ENCODE assay signal across 7 cellular contexts in genomic region chr19:6767357-6768235, GRCh38. TPM values are rescaled to one million over a fixed set of nuclear protein-coding genes. Genes with fewer than 3 reads are reported as not detected.
DNase-seq lines count a peak whose midpoint lies in the region; ATAC-seq and TF ChIP-seq lines count a peak whose summit lies in the region.

TSS of gene SH2D3A (minus strand) at chr19:6767435. CDS start at chr19:6763748, 3,687 bp downstream.

- no peaks in the 10 kb centered on the region for H3K27me3 ChIP-seq in effector memory CD4-positive, alpha-beta T cell (replicated peaks; ENCODE audit: control insufficient read depth, insufficient read depth, low read length, poor library complexity, severe bottlenecking)
- H3K27me3 ChIP-seq in mucosa of rectum (ENCODE audit: control insufficient read depth in 2 of 2, insufficient read depth in 2 of 2, low read length in 2 of 2), result peaks cover 0 to 3% of the 10 kb centered on the region in 2 donors

- peak within 1 kb of the TSS; percentile 85 for H3K4me3 Mint-ChIP-seq in activated CD4-positive, alpha-beta memory T cell treated with anti-CD3 and anti-CD28 coated beads for 36 hours
- peak within 1 kb of the TSS; percentile 80 to 85 for H3K4me3 Mint-ChIP-seq in stimulated activated naive B cell treated with anti-CD40 and anti-IgM and Interleukin-4, amounts not matched to agents 10 μg/mL and 1 μg/mL and 100 μg/mL, for 72 hours

- intact Hi-C loops in activated CD4-positive, alpha-beta memory T cell treated with anti-CD3 and anti-CD28 coated beads for 36 hours (cut with micrococcal nuclease), result loop anchor here (1.0 to 5.0 kb wide), 7 partner anchors 14 to 342 kb away; partner anchors contain the start of gene GPR108

- POLR2A ChIA-PET in activated CD4-positive, alpha-beta memory T cell treated with anti-CD3 and anti-CD28 coated beads for 36 hours (lab: Charles Lee), result interaction anchor here (0.5 to 1.9 kb wide), 6 partner anchors 28 to 581 kb away, joined by 3 to 14 read pairs (median 4); partner anchors contain the start of gene TRIP10

- DNase-seq in NCI-H526 treated with DMSO at 0.1 percent for 48 hours (lab: John Stamatoyannopoulos, UW), result peak; percentile 76
- peak; percentile 97 for DNase-seq in activated CD4-positive, alpha-beta memory T cell treated with anti-CD3 and anti-CD28 coated beads for 36 hours
- peak; percentile 94 to 96 (median 94) for DNase-seq in effector memory CD4-positive, alpha-beta T cell
- peak; percentile 90 for DNase-seq in stimulated activated naive B cell treated with anti-CD40 and anti-IgM and Interleukin-4, amounts not matched to agents 10 μg/mL and 1 μg/mL and 100 μg/mL, for 72 hours

- H3K36me3 ChIP-seq in effector memory CD4-positive, alpha-beta T cell (ENCODE audit: control insufficient read depth, insufficient read depth, low read length), result peaks cover 10% of the 10 kb centered on the region
- peaks cover 0 to 4% of the 10 kb centered on the region in 2 donors for H3K36me3 ChIP-seq in mucosa of rectum (ENCODE audit: control insufficient read depth in 2 of 2, insufficient read depth in 2 of 2, low read length in 2 of 2)

- H3K27ac ChIP-seq in effector memory CD4-positive, alpha-beta T cell (ENCODE audit: insufficient read depth, low read length, poor library complexity, severe bottlenecking), result peak within 1 kb of the TSS; percentile 93
- H3K27ac ChIP-seq in mucosa of rectum (ENCODE audit: low read depth in 2 of 2, low read length in 2 of 2), result peak within 1 kb of the TSS; percentile 99

- peak within 1 kb of the TSS; percentile 92 for H3K27ac Mint-ChIP-seq in activated CD4-positive, alpha-beta memory T cell treated with anti-CD3 and anti-CD28 coated beads for 36 hours
- H3K27ac Mint-ChIP-seq in stimulated activated naive B cell treated with anti-CD40 and anti-IgM and Interleukin-4, amounts not matched to agents 10 μg/mL and 1 μg/mL and 100 μg/mL, for 72 hours, result peak within 1 kb of the TSS; percentile 87

- H3K4me1 ChIP-seq in effector memory CD4-positive, alpha-beta T cell (ENCODE audit: control insufficient read depth, insufficient read depth, low read length, poor library complexity, severe bottlenecking), result peaks cover 34% of the 10 kb centered on the region
- peaks cover 20 to 25% of the 10 kb centered on the region in 2 donors for H3K4me1 ChIP-seq in mucosa of rectum (ENCODE audit: control insufficient read depth in 2 of 2, insufficient read depth in 2 of 2, low read length in 2 of 2)

- ATAC-seq in HG03097 (IDR thresholded peaks at IDR 0.05; ENCODE audit: low FRiP score, unreplicated experiment), result peak; percentile 65
- peak; percentile 66 to 72 for ATAC-seq in stimulated activated naive B cell treated with anti-CD40 and anti-IgM and Interleukin-4, amounts not matched to agents 10 μg/mL and 1 μg/mL and 100 μg/mL, for 72 hours (replicated peaks)

- no peaks in the 10 kb centered on the region for H3K9me3 Mint-ChIP-seq in activated CD4-positive, alpha-beta memory T cell treated with anti-CD3 and anti-CD28 coated beads for 36 hours
- H3K9me3 Mint-ChIP-seq in stimulated activated naive B cell treated with anti-CD40 and anti-IgM and Interleukin-4, amounts not matched to agents 10 μg/mL and 1 μg/mL and 100 μg/mL, for 72 hours, result peaks cover 0 to 6% of the 10 kb centered on the region in 2 donors

- no peaks in the 10 kb centered on the region for H3K36me3 Mint-ChIP-seq in activated CD4-positive, alpha-beta memory T cell treated with anti-CD3 and anti-CD28 coated beads for 36 hours
- no peaks in the 10 kb centered on the region for H3K36me3 Mint-ChIP-seq in stimulated activated naive B cell treated with anti-CD40 and anti-IgM and Interleukin-4, amounts not matched to agents 10 μg/mL and 1 μg/mL and 100 μg/mL, for 72 hours

- H3K9ac ChIP-seq in mucosa of rectum (ENCODE audit: low read depth in 1 of 2, low read length in 2 of 2), result peak within 1 kb of the TSS; percentile 86 to 97

- H3K27me3 Mint-ChIP-seq in activated CD4-positive, alpha-beta memory T cell treated with anti-CD3 and anti-CD28 coated beads for 36 hours, result no peaks in the 10 kb centered on the region
- H3K27me3 Mint-ChIP-seq in stimulated activated naive B cell treated with anti-CD40 and anti-IgM and Interleukin-4, amounts not matched to agents 10 μg/mL and 1 μg/mL and 100 μg/mL, for 72 hours, result no peaks in the 10 kb centered on the region

- peaks cover 39% of the 10 kb centered on the region for H3K4me1 Mint-ChIP-seq in activated CD4-positive, alpha-beta memory T cell treated with anti-CD3 and anti-CD28 coated beads for 36 hours (ENCODE audit: low read depth)
- H3K4me1 Mint-ChIP-seq in stimulated activated naive B cell treated with anti-CD40 and anti-IgM and Interleukin-4, amounts not matched to agents 10 μg/mL and 1 μg/mL and 100 μg/mL, for 72 hours, result peaks cover 24 to 33% of the 10 kb centered on the region in 2 donors

- peak; percentile 59 for TF ChIP-seq POLR2A in GM18951 (IDR thresholded peaks at IDR 0.05; ENCODE audit: extremely low read depth, insufficient read depth, insufficient read length)

- in situ Hi-C loops in GM18951 (cut with MboI; ENCODE audit: low sequenced_read_pairs, unreplicated experiment), result no loop called here

- no peaks in the 10 kb centered on the region for H3K9me3 ChIP-seq in effector memory CD4-positive, alpha-beta T cell (ENCODE audit: control insufficient read depth, low read length)
- no peaks in the 10 kb centered on the region for H3K9me3 ChIP-seq in mucosa of rectum (ENCODE audit: control insufficient read depth in 2 of 2, low read length in 2 of 2)

- CTCF ChIA-PET in activated CD4-positive, alpha-beta memory T cell treated with anti-CD3 and anti-CD28 coated beads for 36 hours (lab: Charles Lee), result interaction anchor here (0.7 to 5.8 kb wide), 7 partner anchors 14 to 251 kb away, joined by 3 to 51 read pairs (median 5); partner anchors contain the start of gene GPR108

- peak within 1 kb of the TSS; percentile 67 for H3K4me3 ChIP-seq in effector memory CD4-positive, alpha-beta T cell (ENCODE audit: insufficient read depth, low read depth, low read length, poor library complexity, severe bottlenecking)
- H3K4me3 ChIP-seq in mucosa of rectum (ENCODE audit: low read length in 2 of 2), result peak within 1 kb of the TSS; percentile 80 to 88

RNA-seq across cellular contexts. Expression of gene SH2D3A, which starts in this region (rescaled TPM):
- total RNA-seq in activated CD4-positive, alpha-beta memory T cell treated with anti-CD3 and anti-CD28 coated beads for 36 hours, result 10 to 100 TPM; 17.1 to 18.2 TPM

Comparison
In these comparisons a context has a peak if more than half of its experiments do, and no peak if none do; other contexts are left out.
1. Peak in every context shown above with its lines: DNase-seq, ATAC-seq, H3K4me3 ChIP-seq and H3K27ac ChIP-seq.